ENCODE assay signal across 6 cellular contexts in the genomic region with DNA sequence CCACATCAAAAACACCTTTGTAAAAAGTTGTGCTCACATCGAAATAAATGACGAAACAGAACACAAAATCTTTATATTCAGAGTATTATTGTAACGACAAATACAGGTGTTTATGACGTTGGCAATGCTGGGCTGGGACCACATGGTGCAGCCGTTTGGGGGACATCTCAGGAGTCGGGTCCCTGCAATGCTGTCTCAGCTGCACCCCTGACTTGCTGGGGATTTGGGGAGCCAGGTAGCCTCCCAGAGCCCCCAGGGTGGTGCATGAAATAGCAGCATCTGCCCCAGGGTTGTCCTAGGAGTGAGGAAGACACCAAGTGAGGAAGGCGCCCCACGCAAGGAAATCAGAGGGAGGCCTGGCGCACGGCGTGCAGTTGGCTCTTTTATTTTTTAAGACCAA.
"Had no signal": no experiment of that assay in that cellular context is flagged by ENCODE, and none has a peak within 500 bp of the region (broad histone marks: within the 10 kb centered on the region; RNA-seq: fewer than 3 reads in every experiment).

No MANE protein-coding gene starts in this region.

- H3K9ac ChIP-seq: GM23248 had no signal

- H3K27ac ChIP-seq: GM23248 had no signal

- H2AFZ ChIP-seq: GM23248 had no signal

- H3K4me3 ChIP-seq: GM23248, K562 had no signal

- DNase-seq: GM23248, GOT3, H9, HCEC 1CT, IMR-90 had no signal

- ATAC-seq: K562 had no signal

- H3K4me3 Mint-ChIP-seq: H9 had no signal
